In genomic region chrX:115367956-115368355, GRCh38 we compare ENCODE assay signal across 11 cellular contexts.
DNase-seq lines count a peak whose midpoint lies in the region; ATAC-seq, FAIRE-seq and TF ChIP-seq lines count a peak whose summit lies in the region.
"Had no signal": no experiment of that assay in that cellular context is flagged by ENCODE, and none has a peak within 500 bp of the region (broad histone marks: within the 10 kb centered on the region; RNA-seq: fewer than 3 reads in every experiment).

No MANE protein-coding gene starts in this region.

- no peak overlapping the region for H2BK5ac ChIP-seq in IMR-90 (ENCODE audit: low read depth, low read length, poor library complexity, severe bottlenecking)

- H3K4me3 ChIP-seq in IMR-90 (ENCODE audit: insufficient read depth, low read depth, low read length) (no peak overlapping the region), mammary epithelial cell (replicated peaks in 1 of 3; ENCODE audit: insufficient read depth in 1 of 3, low read depth in 2 of 3, low read length in 3 of 3) (no peak overlapping the region), keratinocyte (ENCODE audit: control insufficient read depth in 2 of 3, extremely low read depth in 1 of 3, insufficient read depth in 2 of 3, low read depth in 1 of 3, low read length in 3 of 3) (no peak overlapping the region), thoracic aorta (no peak overlapping the region)
- H3K4me3 ChIP-seq in effector memory CD4-positive, alpha-beta T cell (ENCODE audit: insufficient read depth, low read depth, low read length, poor library complexity, severe bottlenecking), result no peak overlapping the region
- H3K4me3 ChIP-seq: cardiac muscle cell had no signal

- no peak for ATAC-seq in IMR-90 (ENCODE audit: low read depth)
- ATAC-seq in thoracic aorta (ENCODE audit: insufficient number of reproducible peaks, low FRiP score, low read depth), result no peak

- no peak overlapping the region for H4K8ac ChIP-seq in IMR-90 (ENCODE audit: low read depth in 2 of 2, low read length in 2 of 2)

- no peak overlapping the region for H3K14ac ChIP-seq in IMR-90 (replicated peaks; ENCODE audit: low read depth, low read length)

- H2AK5ac ChIP-seq in IMR-90 (ENCODE audit: low read depth, low read length), result no peak overlapping the region

- H3K9me3 ChIP-seq in IMR-90 (ENCODE audit: control insufficient read depth, insufficient read depth, low read length) (no peaks in the 10 kb centered on the region), mammary epithelial cell (replicated peaks; ENCODE audit: insufficient read depth, low read length) (no peaks in the 10 kb centered on the region), keratinocyte (ENCODE audit: control insufficient read depth, low read depth, low read length) (no peaks in the 10 kb centered on the region), thoracic aorta (no peaks in the 10 kb centered on the region)
- H3K9me3 ChIP-seq in effector memory CD4-positive, alpha-beta T cell (ENCODE audit: control insufficient read depth, low read length), result no peaks in the 10 kb centered on the region

- POLR2A ChIA-PET in IMR-90 (lab: Charles Lee; ENCODE audit: unreplicated experiment), result interaction anchor here (0.6 to 1.0 kb wide), 2 partner anchors 23 to 65 kb away, joined by 4 to 6 read pairs; no protein-coding TSS in a partner anchor

- H2AFZ ChIP-seq in IMR-90 (replicated peaks; ENCODE audit: low read length, poor library complexity) (no peak overlapping the region), mammary epithelial cell (ENCODE audit: low read depth, low read length) (peak overlapping the region; percentile 76), keratinocyte (ENCODE audit: control insufficient read depth, low read length) (peak overlapping the region; percentile 39)

- H3K27ac ChIP-seq in IMR-90 (ENCODE audit: insufficient read depth, low read length) (no peak overlapping the region), mammary epithelial cell (ENCODE audit: insufficient read depth, low read depth, low read length) (peak overlapping the region; percentile 55), keratinocyte (ENCODE audit: control insufficient read depth, insufficient read depth, low read length) (peak overlapping the region; percentile 37), thoracic aorta (peak overlapping the region; percentile 51 to 65)
- H3K27ac ChIP-seq in effector memory CD4-positive, alpha-beta T cell (ENCODE audit: insufficient read depth, low read length, poor library complexity, severe bottlenecking), result no peak overlapping the region
- H3K27ac ChIP-seq: C4-2B, cardiac muscle cell had no signal

- no peak overlapping the region for H2BK15ac ChIP-seq in IMR-90 (ENCODE audit: low read depth, low read length)

- TF ChIP-seq RAD21 in IMR-90 (IDR thresholded peaks at IDR 0.05; ENCODE audit: low read length), result no peak

- FAIRE-seq in keratinocyte (lab: Jason Lieb, UNC) (no peak), GM12892 (lab: Jason Lieb, UNC) (no peak)

- intact Hi-C loops in IMR-90 (cut with micrococcal nuclease), result no loop called here
- intact Hi-C loops in mammary epithelial cell (cut with micrococcal nuclease), result no loop called here

- H3K9me1 ChIP-seq in IMR-90 (ENCODE audit: insufficient read depth, low read length) (no peaks in the 10 kb centered on the region), keratinocyte (ENCODE audit: control insufficient read depth, extremely low read depth, insufficient read depth, low read length) (no peaks in the 10 kb centered on the region)

- H4K5ac ChIP-seq in IMR-90 (ENCODE audit: low read depth, low read length), result no peak overlapping the region

- no peaks in the 10 kb centered on the region for H4K20me1 ChIP-seq in IMR-90 (ENCODE audit: insufficient read depth, low read length)
- no peaks in the 10 kb centered on the region for H4K20me1 ChIP-seq in mammary epithelial cell (ENCODE audit: insufficient read depth, low read length)
- no peaks in the 10 kb centered on the region for H4K20me1 ChIP-seq in keratinocyte (ENCODE audit: control insufficient read depth, extremely low read depth, insufficient read depth, low read length)

- H3K79me2 ChIP-seq in mammary epithelial cell (ENCODE audit: insufficient read depth, low read length) (no peaks in the 10 kb centered on the region), keratinocyte (ENCODE audit: control insufficient read depth, insufficient read depth, low read length) (no peaks in the 10 kb centered on the region)

- no peak overlapping the region for H2BK120ac ChIP-seq in IMR-90 (ENCODE audit: low read depth, low read length)

- H3K4me2 ChIP-seq in IMR-90 (ENCODE audit: low read depth, low read length), result no peak overlapping the region
- H3K4me2 ChIP-seq in mammary epithelial cell (ENCODE audit: insufficient read depth, low read depth, low read length), result peak overlapping the region; percentile 61
- peak overlapping the region; percentile 42 for H3K4me2 ChIP-seq in keratinocyte (ENCODE audit: control insufficient read depth, extremely low read depth, insufficient read depth, low read depth, low read length)

- H3K27me3 ChIP-seq in IMR-90 (ENCODE audit: control insufficient read depth, insufficient read depth, low read length) (peaks cover 2% of the 10 kb centered on the region), mammary epithelial cell (ENCODE audit: insufficient read depth, low read length) (no peaks in the 10 kb centered on the region), keratinocyte (ENCODE audit: control insufficient read depth, extremely low read depth, insufficient read depth, low read length) (no peaks in the 10 kb centered on the region), thoracic aorta (replicated peaks; ENCODE audit: insufficient read depth) (no peaks in the 10 kb centered on the region)
- H3K27me3 ChIP-seq in effector memory CD4-positive, alpha-beta T cell (replicated peaks; ENCODE audit: control insufficient read depth, insufficient read depth, low read length, poor library complexity, severe bottlenecking), result no peaks in the 10 kb centered on the region
- H3K27me3 ChIP-seq: cardiac muscle cell had no signal

- H3K56ac ChIP-seq in IMR-90 (ENCODE audit: extremely low read depth, insufficient read depth, low read length), result no peak overlapping the region

- in situ Hi-C loops in IMR-90 (cut with MboI; ENCODE audit: low sequenced_read_pairs), result no loop called here
- in situ Hi-C loops in mammary epithelial cell (cut with MboI; ENCODE audit: low sequenced_read_pairs in 2 of 2), result no loop called here

- H3K9ac ChIP-seq in IMR-90 (ENCODE audit: low read depth, low read length) (no peak overlapping the region), mammary epithelial cell (ENCODE audit: insufficient read depth, low read length) (no peak overlapping the region), keratinocyte (ENCODE audit: control insufficient read depth, extremely low read depth, insufficient read depth, low read length) (no peak overlapping the region)

- no peak overlapping the region for H4K91ac ChIP-seq in IMR-90 (ENCODE audit: insufficient read depth, low read depth, low read length)

- peak; percentile 18 for DNase-seq in IMR-90
- DNase-seq in mammary epithelial cell, result peak; percentile 57
- no peak for DNase-seq in keratinocyte (ENCODE audit: low read depth, low spot score)
- no peak for DNase-seq in thoracic aorta (ENCODE audit: low spot score)
- DNase-seq in GM12892 (ENCODE audit: insufficient read length), result no peak
- DNase-seq in HuH-7 (ENCODE audit: low spot score), result no peak
- no peak for DNase-seq in effector memory CD4-positive, alpha-beta T cell
- DNase-seq: activated gamma-delta T cell; stimulated activated CD4-positive, alpha-beta T cell treated with anti-CD3 and anti-CD28 coated beads, Interleukin-2, amount 100 ng/mL, for 24 hours had no signal

- WGBS in IMR-90 (ENCODE audit: extremely low coverage in 2 of 2, insufficient read length in 1 of 2), 2 experiments, result no CpG with 5 or more reads among the region's 3 CpGs
- 13% methylated on average over 3 of the region's 3 CpGs for WGBS in mammary epithelial cell (ENCODE audit: low coverage, missing lambda C conversion rate)

- H3K18ac ChIP-seq in IMR-90 (ENCODE audit: low read depth, low read length), result peak overlapping the region; percentile 29; the same call in 1 of the 2 replicates

- H3K4me1 ChIP-seq in IMR-90 (ENCODE audit: control insufficient read depth, insufficient read depth, low read length) (peaks cover 6% of the 10 kb centered on the region), mammary epithelial cell (ENCODE audit: insufficient read depth, low read length) (peaks cover 19% of the 10 kb centered on the region), keratinocyte (ENCODE audit: control insufficient read depth, extremely low read depth, insufficient read depth, low read length) (peaks cover 18% of the 10 kb centered on the region), thoracic aorta (ENCODE audit: control insufficient read depth in 1 of 2, low read depth in 2 of 2) (peaks cover 3 to 44% of the 10 kb centered on the region in 2 donors)
- H3K4me1 ChIP-seq in effector memory CD4-positive, alpha-beta T cell (ENCODE audit: control insufficient read depth, insufficient read depth, low read length, poor library complexity, severe bottlenecking), result no peaks in the 10 kb centered on the region

- CTCF ChIA-PET in IMR-90 (lab: Yijun Ruan, JAX) (no interaction called here), mammary epithelial cell (lab: Charles Lee; ENCODE audit: low non-redundant PET) (no interaction called here)

- dilution Hi-C loops in IMR-90 (cut with HindIII; ENCODE audit: low sequenced_read_pairs, unreplicated experiment), result no loop called here
- dilution Hi-C loops in mammary epithelial cell (cut with HindIII; ENCODE audit: low sequenced_read_pairs), result no loop called here
- dilution Hi-C loops in keratinocyte (cut with MboI; ENCODE audit: extremely low pct_ligation_motif_present, low sequenced_read_pairs), result no loop called here

- H3K4ac ChIP-seq in IMR-90 (ENCODE audit: low read depth, low read length), result no peak overlapping the region

- no peak for TF ChIP-seq POLR2A in IMR-90 (IDR thresholded peaks at IDR 0.05; ENCODE audit: low read depth, low read length)
- TF ChIP-seq POLR2A in GM12892 (IDR thresholded peaks at IDR 0.05; ENCODE audit: low read depth, low read length), result no peak

- no peak overlapping the region for H2BK20ac ChIP-seq in IMR-90 (ENCODE audit: low read depth, low read length)

- no peaks in the 10 kb centered on the region for H3K79me1 ChIP-seq in IMR-90 (ENCODE audit: low read depth in 1 of 2, low read length in 2 of 2)

- H3K36me3 ChIP-seq in IMR-90 (ENCODE audit: control insufficient read depth, insufficient read depth, low read length) (no peaks in the 10 kb centered on the region), mammary epithelial cell (ENCODE audit: insufficient read depth, low read length) (no peaks in the 10 kb centered on the region), keratinocyte (ENCODE audit: control insufficient read depth in 2 of 2, extremely low read depth in 1 of 2, insufficient read depth in 2 of 2, low read length in 2 of 2) (no peaks in the 10 kb centered on the region), thoracic aorta (no peaks in the 10 kb centered on the region)
- H3K36me3 ChIP-seq in effector memory CD4-positive, alpha-beta T cell (ENCODE audit: control insufficient read depth, insufficient read depth, low read length), result no peaks in the 10 kb centered on the region
- H3K36me3 ChIP-seq: cardiac muscle cell had no signal

- TF ChIP-seq CTCF in IMR-90 (conservative IDR thresholded peaks at IDR 0.05; ENCODE audit: low read depth, low read length) (no peak), mammary epithelial cell (conservative IDR thresholded peaks at IDR 0.05 in 1 of 2, IDR thresholded peaks at IDR 0.05 in 1 of 2; ENCODE audit: extremely low read depth in 1 of 2, insufficient read depth in 1 of 2, low read depth in 1 of 2, low read length in 2 of 2) (no peak), keratinocyte (optimal IDR thresholded peaks at IDR 0.05 in 1 of 3, IDR thresholded peaks at IDR 0.05 in 1 of 3, conservative IDR thresholded peaks at IDR 0.05 in 1 of 3; ENCODE audit: extremely low read depth in 1 of 3, insufficient read depth in 2 of 3, low read length in 3 of 3) (no peak), thoracic aorta (IDR thresholded peaks at IDR 0.05) (no peak)

- BruUV-seq in IMR-90 (replicated peaks; lab: Mats Ljungman, UMichigan) (no TSS peak), mammary epithelial cell (replicated peaks; lab: Mats Ljungman, UMichigan) (no TSS peak)

- H2AK9ac ChIP-seq in IMR-90 (replicated peaks; ENCODE audit: low read depth, low read length, poor library complexity), result no peak overlapping the region

- H3K23ac ChIP-seq in IMR-90 (ENCODE audit: low read depth, low read length), result no peak overlapping the region

Comparison
In these comparisons a context has a peak if more than half of its experiments do, and no peak if none do; other contexts are left out.
1. DNase-seq: peak in IMR-90 (single experiment) and mammary epithelial cell (single experiment); none in keratinocyte (single experiment), thoracic aorta (single experiment), GM12892 (single experiment), HuH-7 (single experiment) and effector memory CD4-positive, alpha-beta T cell (0 of 3).
2. H3K27ac ChIP-seq: peak in mammary epithelial cell (single experiment), keratinocyte (single experiment) and thoracic aorta (2 of 2); none in IMR-90 (single experiment) and effector memory CD4-positive, alpha-beta T cell (single experiment).